In genomic region chr19:1057185-1057857, GRCh38 we compare ENCODE assay signal across 7 cellular contexts. TPM values are rescaled to one million over a fixed set of nuclear protein-coding genes. Genes with fewer than 3 reads are reported as not detected.
A peak's percentile ranks its signal among the peaks of the same experiment; 100 is the strongest.
DNase-seq lines count a peak whose midpoint lies in the region; ATAC-seq and TF ChIP-seq lines count a peak whose summit lies in the region.

No MANE protein-coding gene starts in this region.

- no peaks in the 10 kb centered on the region for H3K4me1 ChIP-seq in trophoblast cell (ENCODE audit: control insufficient read depth in 1 of 2, insufficient read depth in 2 of 2, low read length in 2 of 2)

- no peaks in the 10 kb centered on the region for H3K27me3 ChIP-seq in trophoblast cell (ENCODE audit: insufficient read depth, low read length)

- peaks cover 34% of the 10 kb centered on the region for H3K9me3 ChIP-seq in trophoblast cell (ENCODE audit: insufficient read depth, low read depth, low read length)

- no peak for DNase-seq in GM13976 (ENCODE audit: low spot score)
- DNase-seq in NCI-H2196 treated with DMSO at 0.1 percent for 48 hours (lab: John Stamatoyannopoulos, UW; ENCODE audit: unreplicated experiment) = peak; percentile 16
- DNase-seq in amniotic stem cell (lab: John Stamatoyannopoulos, UW) = peak; percentile 26
- peak in 1 of 2 donors; percentile 33 for DNase-seq in trophoblast cell
- DNase-seq in DMS153 treated with DMSO at 0.1 percent for 48 hours (lab: John Stamatoyannopoulos, UW; ENCODE audit: unreplicated experiment) = no peak

- no peak overlapping the region for H2BK5ac ChIP-seq in trophoblast cell (ENCODE audit: low read depth, low read length, poor library complexity)

- peaks cover 41 to 46% of the 10 kb centered on the region in 2 experiments for H3K36me3 ChIP-seq in trophoblast cell (ENCODE audit: control insufficient read depth in 1 of 2, insufficient read depth in 2 of 2, low read length in 2 of 2)

- H2BK120ac ChIP-seq in trophoblast cell (ENCODE audit: insufficient read depth, low read length, poor library complexity) = no peak overlapping the region

- no peak overlapping the region for H3K18ac ChIP-seq in trophoblast cell (ENCODE audit: low read length)

- no peak overlapping the region for H2AFZ ChIP-seq in trophoblast cell (ENCODE audit: insufficient read depth, low read length, poor library complexity)

- H2BK12ac ChIP-seq in trophoblast cell (ENCODE audit: low read length) = no peak overlapping the region

- no peak overlapping the region for H4K8ac ChIP-seq in trophoblast cell (ENCODE audit: low read depth, low read length)

- H3K79me2 ChIP-seq in trophoblast cell (ENCODE audit: control insufficient read depth, insufficient read depth, low read length, poor library complexity) = no peaks in the 10 kb centered on the region

- H3K14ac ChIP-seq in trophoblast cell (ENCODE audit: low read length) = no peak overlapping the region

- peak overlapping the region; percentile 33 for H3K4me3 ChIP-seq in trophoblast cell (ENCODE audit: low read depth, low read length)

- no peak overlapping the region for H3K23ac ChIP-seq in trophoblast cell (ENCODE audit: low read length)

- no CpG with 5 or more reads among the region's 3 CpGs for WGBS in trophoblast cell (ENCODE audit: extremely low coverage, insufficient coverage, insufficient read length)

- no peaks in the 10 kb centered on the region for H3K79me1 ChIP-seq in trophoblast cell (ENCODE audit: low read length)

- no peak for ATAC-seq in HG02885 (IDR thresholded peaks at IDR 0.05; ENCODE audit: poor library complexity, unreplicated experiment)
- ATAC-seq in GM21360 (IDR thresholded peaks at IDR 0.05; ENCODE audit: unreplicated experiment) = no peak

- in situ Hi-C loops in GM13976 (cut with MboI; ENCODE audit: low sequenced_read_pairs, unreplicated experiment) = no loop called here

- H3K9ac ChIP-seq in trophoblast cell (ENCODE audit: low read length) = no peak overlapping the region

- peak; percentile 41 for TF ChIP-seq CTCF in GM13976 (IDR thresholded peaks at IDR 0.05; ENCODE audit: borderline replicate concordance, control extremely low read depth, extremely low read depth, insufficient read depth, missing control alignments)

- H3K27ac ChIP-seq in trophoblast cell (ENCODE audit: low read depth, low read length) = no peak overlapping the region

- no peak overlapping the region for H3K4me2 ChIP-seq in trophoblast cell (ENCODE audit: low read length)

- no peak overlapping the region for H4K91ac ChIP-seq in trophoblast cell (ENCODE audit: low read depth, low read length)

- H3K4ac ChIP-seq in trophoblast cell (ENCODE audit: low read depth, low read length) = no peak overlapping the region

- H2AK5ac ChIP-seq in trophoblast cell (ENCODE audit: low read length) = no peak overlapping the region

- no peak overlapping the region for H4K12ac ChIP-seq in trophoblast cell (ENCODE audit: low read depth, low read length)

RNA-seq across cellular contexts. Expression of gene ARHGAP45, which starts 9.6 kb away (rescaled TPM):
- polyA plus RNA-seq in trophoblast cell (2013) = 13.6 and 14.5 TPM in 2 replicates

RNA-seq across cellular contexts. Expression of gene ABCA7, which starts 17.4 kb away (rescaled TPM):
- polyA plus RNA-seq in trophoblast cell (2013) = 26.8 and 27.6 TPM in 2 replicates

RNA-seq across cellular contexts. Expression of gene CNN2, which starts 30.9 kb away (rescaled TPM):
- 349 and 351 TPM in 2 replicates for polyA plus RNA-seq in trophoblast cell (2013)

RNA-seq across cellular contexts. Expression of gene RNU6-2, which starts 36.0 kb away (rescaled TPM):
- not detected in 2 replicates for polyA plus RNA-seq in trophoblast cell (2013)

RNA-seq across cellular contexts. Expression of gene TMEM259, which starts 36.4 kb away (rescaled TPM):
- 99.6 and 108 TPM in 2 replicates for polyA plus RNA-seq in trophoblast cell (2013)

Comparison
In these comparisons a context has a peak if more than half of its experiments do, and no peak if none do; other contexts are left out.
1. DNase-seq: peak in NCI-H2196 treated with DMSO at 0.1 percent for 48 hours (single experiment) and amniotic stem cell (single experiment); none in GM13976 (single experiment) and DMS153 treated with DMSO at 0.1 percent for 48 hours (single experiment).